In the genomic region with DNA sequence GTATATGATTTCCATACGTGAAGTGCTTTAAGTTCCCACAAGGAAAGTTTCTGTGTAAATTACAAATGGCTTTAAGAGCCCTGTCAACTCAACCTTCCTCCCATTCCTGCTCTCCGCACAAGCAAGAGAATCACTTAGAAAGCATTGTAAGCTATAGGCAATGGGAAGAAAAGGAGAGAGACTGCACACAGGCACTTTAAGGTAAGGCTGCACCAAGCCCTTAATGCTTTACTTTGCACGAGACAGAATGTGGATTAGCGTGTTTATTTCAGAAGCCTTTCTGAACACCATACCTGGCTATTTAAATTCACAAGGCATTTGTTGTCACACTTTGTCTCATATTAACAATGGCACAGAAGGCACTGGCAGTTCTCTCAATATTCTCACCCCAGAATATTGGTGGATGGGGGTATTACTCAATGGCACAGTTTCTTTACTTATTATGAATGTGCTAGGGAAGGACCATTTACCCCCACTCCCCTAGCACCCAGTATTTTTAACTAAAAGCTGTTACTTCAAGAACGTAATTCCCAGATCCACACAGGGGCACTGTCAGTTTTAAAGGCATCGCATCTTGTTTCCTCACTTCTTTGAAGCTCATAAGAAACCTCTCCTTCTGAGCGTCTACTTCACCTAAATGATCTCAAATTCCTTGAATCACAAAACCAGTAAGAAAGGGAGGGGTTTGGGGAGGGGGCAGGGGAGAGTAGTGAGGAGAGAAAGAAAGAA, we compare ENCODE assay signal across 9 cellular contexts.
A peak's percentile ranks its signal among the peaks of the same experiment; 100 is the strongest.
DNase-seq lines count a peak whose midpoint lies in the region; ATAC-seq lines count a peak whose summit lies in the region.
"Had no signal": no experiment of that assay in that cellular context is flagged by ENCODE, and none has a peak within 500 bp of the region (broad histone marks: within the 10 kb centered on the region; RNA-seq: fewer than 3 reads in every experiment).

No MANE protein-coding gene starts in this region.

- 90% methylated on average over 7 of the region's 7 CpGs for WGBS in thymus

- H3K9me3 ChIP-seq in endocrine pancreas (ENCODE audit: control insufficient read depth, low read length) = no peaks in the 10 kb centered on the region
- H3K9me3 ChIP-seq in thymus (ENCODE audit: control insufficient read depth) = no peaks in the 10 kb centered on the region

- H3K27ac ChIP-seq in thymus (ENCODE audit: low read depth) = peak overlapping the region; percentile 15

- H3K4me1 ChIP-seq in endocrine pancreas (ENCODE audit: control insufficient read depth, insufficient read depth, low read length) (peaks cover 15% of the 10 kb centered on the region), thymus (ENCODE audit: control insufficient read depth, insufficient read depth, low read length) (no peaks in the 10 kb centered on the region)

- H3K36me3 ChIP-seq in endocrine pancreas (ENCODE audit: control insufficient read depth, insufficient read depth, low read length) (no peaks in the 10 kb centered on the region), thymus (ENCODE audit: control insufficient read depth, insufficient read depth) (no peaks in the 10 kb centered on the region)

- no peak overlapping the region for H3K4me3 Mint-ChIP-seq in effector memory CD8-positive, alpha-beta T cell
- no peak overlapping the region for H3K4me3 Mint-ChIP-seq in activated T-cell treated with anti-CD3 and anti-CD28 coated beads, Interleukin-2, amount 50 U/mL, for 24 hours
- H3K4me3 Mint-ChIP-seq: activated naive CD4-positive, alpha-beta T cell treated with anti-CD3 and anti-CD28 coated beads, Interleukin-2, amount 50 U/mL, for 24 hours had no signal

- no peaks in the 10 kb centered on the region for H3K4me1 Mint-ChIP-seq in effector memory CD8-positive, alpha-beta T cell (ENCODE audit: low read depth in 2 of 2)
- no peaks in the 10 kb centered on the region for H3K4me1 Mint-ChIP-seq in activated T-cell treated with anti-CD3 and anti-CD28 coated beads, Interleukin-2, amount 50 U/mL, for 24 hours (ENCODE audit: low read depth)
- H3K4me1 Mint-ChIP-seq: activated naive CD4-positive, alpha-beta T cell treated with anti-CD3 and anti-CD28 coated beads, Interleukin-2, amount 50 U/mL, for 24 hours had no signal

- peaks cover 3% of the 10 kb centered on the region for H3K36me3 Mint-ChIP-seq in effector memory CD8-positive, alpha-beta T cell (ENCODE audit: insufficient read depth)
- H3K36me3 Mint-ChIP-seq in activated T-cell treated with anti-CD3 and anti-CD28 coated beads, Interleukin-2, amount 50 U/mL, for 24 hours (ENCODE audit: low read depth) = no peaks in the 10 kb centered on the region
- H3K36me3 Mint-ChIP-seq: activated naive CD4-positive, alpha-beta T cell treated with anti-CD3 and anti-CD28 coated beads, Interleukin-2, amount 50 U/mL, for 24 hours had no signal

- H3K27me3 Mint-ChIP-seq in effector memory CD8-positive, alpha-beta T cell = peaks cover 29 to 50% of the 10 kb centered on the region in 2 donors
- H3K27me3 Mint-ChIP-seq in activated T-cell treated with anti-CD3 and anti-CD28 coated beads, Interleukin-2, amount 50 U/mL, for 24 hours = peaks cover 17% of the 10 kb centered on the region

- H3K4me3 ChIP-seq in endocrine pancreas (ENCODE audit: control insufficient read depth, insufficient read depth, low read length) (peak overlapping the region; percentile 77), thymus (ENCODE audit: low read length) (no peak overlapping the region)

- no peak overlapping the region for H3K27ac Mint-ChIP-seq in effector memory CD8-positive, alpha-beta T cell
- H3K27ac Mint-ChIP-seq in activated T-cell treated with anti-CD3 and anti-CD28 coated beads, Interleukin-2, amount 50 U/mL, for 24 hours = no peak overlapping the region
- H3K27ac Mint-ChIP-seq: activated naive CD4-positive, alpha-beta T cell treated with anti-CD3 and anti-CD28 coated beads, Interleukin-2, amount 50 U/mL, for 24 hours had no signal

- H3K27me3 ChIP-seq in endocrine pancreas (ENCODE audit: control insufficient read depth, insufficient read depth, low read length) (no peaks in the 10 kb centered on the region), thymus (ENCODE audit: control insufficient read depth, insufficient read depth) (no peaks in the 10 kb centered on the region)

- H3K9me3 Mint-ChIP-seq in effector memory CD8-positive, alpha-beta T cell = no peaks in the 10 kb centered on the region
- H3K9me3 Mint-ChIP-seq in activated T-cell treated with anti-CD3 and anti-CD28 coated beads, Interleukin-2, amount 50 U/mL, for 24 hours = no peaks in the 10 kb centered on the region
- H3K9me3 Mint-ChIP-seq: activated naive CD4-positive, alpha-beta T cell treated with anti-CD3 and anti-CD28 coated beads, Interleukin-2, amount 50 U/mL, for 24 hours had no signal

- DNase-seq in DMS79 treated with DMSO at 0.1 percent for 48 hours (lab: John Stamatoyannopoulos, UW) (peak; percentile 49), DMS79 (lab: John Stamatoyannopoulos, UW) (no peak), midbrain (lab: John Stamatoyannopoulos, UW) (peak; percentile 43), globus pallidus (ENCODE audit: low spot score) (no peak)
- DNase-seq in effector memory CD8-positive, alpha-beta T cell = no peak
- no peak for DNase-seq in activated T-cell treated with anti-CD3 and anti-CD28 coated beads, Interleukin-2, amount 50 U/mL, for 24 hours

- peak overlapping the region; percentile 50 for H3K9ac ChIP-seq in endocrine pancreas (ENCODE audit: control insufficient read depth, insufficient read depth, low read length)

- no peak for ATAC-seq in effector memory CD8-positive, alpha-beta T cell (replicated peaks)

Comparison
In these comparisons a context has a peak if more than half of its experiments do, and no peak if none do; other contexts are left out.
1. DNase-seq: peak in DMS79 treated with DMSO at 0.1 percent for 48 hours (single experiment) and midbrain (single experiment); none in DMS79 (single experiment), globus pallidus (single experiment), effector memory CD8-positive, alpha-beta T cell (0 of 3) and activated T-cell treated with anti-CD3 and anti-CD28 coated beads, Interleukin-2, amount 50 U/mL, for 24 hours (single experiment).